Comparison of ENCODE assay signal across 24 cellular contexts in the genomic region with DNA sequence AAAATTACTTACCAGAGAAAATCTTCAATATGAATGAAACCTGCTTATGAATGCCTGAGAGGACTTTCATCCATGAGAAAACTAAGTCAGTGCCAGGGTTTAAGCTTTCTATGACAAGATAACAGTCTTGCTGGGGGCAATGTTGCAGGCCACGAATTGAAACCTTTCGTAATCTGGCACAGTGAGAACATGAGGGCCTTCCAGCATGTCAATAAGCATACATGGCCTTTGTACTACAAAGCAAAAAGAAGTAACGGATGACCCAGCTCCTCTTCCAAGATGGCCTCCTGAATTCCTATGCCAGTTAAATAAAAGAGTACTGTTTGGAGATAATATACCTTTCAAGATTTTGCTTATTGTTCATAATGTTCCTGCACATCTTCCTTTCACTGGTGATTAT.
"Had no signal": no experiment of that assay in that cellular context is flagged by ENCODE, and none has a peak within 500 bp of the region (broad histone marks: within the 10 kb centered on the region; RNA-seq: fewer than 3 reads in every experiment).

No MANE protein-coding gene starts in this region.

- H3K4me3 ChIP-seq: neural progenitor cell, ovary, psoas muscle, skin epidermis, stomach, thoracic aorta, thyroid gland, tibial nerve, upper lobe of right lung, uterus had no signal

- H3K9me3 ChIP-seq: ovary, thoracic aorta, thyroid gland, upper lobe of right lung, uterus had no signal

- H3K4me1 ChIP-seq: neural progenitor cell, parathyroid adenoma, psoas muscle, stomach, thyroid gland, tibial nerve, upper lobe of right lung, uterus had no signal

- H2AFZ ChIP-seq: neural progenitor cell, parathyroid adenoma had no signal

- DNase-seq: naive thymus-derived CD4-positive, alpha-beta T cell; natural killer cell; occipital lobe; ovary; posterior cingulate gyrus; psoas muscle; right cardiac atrium; stimulated activated CD4-positive, alpha-beta T cell treated with anti-CD3 and anti-CD28 coated beads, Interleukin-15, amount 100 ng/mL, for 24 hours; stimulated activated CD4-positive, alpha-beta T cell treated with anti-CD3 and anti-CD28 coated beads, Interleukin-2, amount 100 ng/mL, for 24 hours; stimulated activated CD4-positive, alpha-beta T cell treated with anti-CD3 and anti-CD28 coated beads, Interleukin-2, amount 100 ng/mL, for 48 hours; stimulated activated CD4-positive, alpha-beta T cell treated with anti-CD3 and anti-CD28 coated beads, Interleukin-4, amount 100 ng/mL, for 24 hours; stimulated activated naive B cell treated with anti-CD40 and anti-IgM and Interleukin-4, amounts not matched to agents 10 μg/mL and 1 μg/mL and 100 μg/mL, for 72 hours; stimulated activated naive CD4-positive, alpha-beta T cell treated with Interleukin-2 at 50 U/mL for 16 hours; stomach; thyroid gland; upper lobe of right lung; uterus had no signal

- H3K27ac ChIP-seq: neural progenitor cell, ovary, parathyroid adenoma, psoas muscle, skin epidermis, stomach, thoracic aorta, thyroid gland, tibial nerve, upper lobe of right lung, uterus had no signal

- H3K4me2 ChIP-seq: neural progenitor cell had no signal

- H3K79me2 ChIP-seq: parathyroid adenoma had no signal

- H3K36me3 ChIP-seq: neural progenitor cell, ovary, stomach, thoracic aorta, thyroid gland, tibial nerve, upper lobe of right lung, uterus had no signal

- H3K27me3 ChIP-seq: neural progenitor cell, ovary, stomach, thyroid gland, tibial nerve, upper lobe of right lung, uterus had no signal

- ATAC-seq: naive thymus-derived CD4-positive, alpha-beta T cell; natural killer cell; psoas muscle; right cardiac atrium; sciatic nerve; stimulated activated effector memory CD8-positive, alpha-beta T cell treated with anti-CD3 and anti-CD28 coated beads, Interleukin-12 subunit alpha, Interleukin-12 subunit beta, amount 100 ng/mL, for 72 hours; stimulated activated naive B cell treated with anti-CD40 and anti-IgM and Interleukin-4, amounts not matched to agents 10 μg/mL and 1 μg/mL and 100 μg/mL, for 72 hours; upper lobe of right lung had no signal

- H3K9ac ChIP-seq: neural progenitor cell, parathyroid adenoma had no signal
